In genomic region chr6:34709386-34709785, GRCh38 we compare ENCODE assay signal across 9 cellular contexts. TPM values are rescaled to one million over a fixed set of nuclear protein-coding genes. Genes with fewer than 3 reads are reported as not detected.
DNase-seq lines count a peak whose midpoint lies in the region; ATAC-seq, FAIRE-seq and TF ChIP-seq lines count a peak whose summit lies in the region.
"Had no signal": no experiment of that assay in that cellular context is flagged by ENCODE, and none has a peak within 500 bp of the region (broad histone marks: within the 10 kb centered on the region; RNA-seq: fewer than 3 reads in every experiment).

No MANE protein-coding gene starts in this region.

- peak overlapping the region in 7 of 8 donors; percentile 34 to 79 (median 50) for H3K27ac ChIP-seq in spleen

- H3K36me3 ChIP-seq in spleen: no peaks in the 10 kb centered on the region

- H3K27ac Mint-ChIP-seq in brain: peak overlapping the region in 3 of 5 experiments; percentile 72 to 84 (median 81)

- 54 to 69% (median 58%) methylated on average over 5 of the region's 5 CpGs for WGBS in spleen, 5 donors

- no peak for TF ChIP-seq POLR2A in spleen (IDR thresholded peaks at IDR 0.05)

- peaks cover 14% of the 10 kb centered on the region for H3K4me1 Mint-ChIP-seq in brain

- intact Hi-C loops in spleen (cut with DNase I; ENCODE audit: low total_unique reads): loop anchor here (10.0 kb wide), 1 partner anchor 45 kb away; the partner anchor contains the start of gene SNRPC

- H3K27me3 ChIP-seq in spleen (replicated peaks in 1 of 7): no peaks in the 10 kb centered on the region

- FAIRE-seq in urothelium cell line (lab: Jason Lieb, UNC): no peak

- H3K4me1 ChIP-seq in spleen: peaks cover 0 to 20% (median 10%) of the 10 kb centered on the region in 6 donors

- H3K9me3 ChIP-seq in spleen: no peaks in the 10 kb centered on the region

- H3K36me3 Mint-ChIP-seq in brain: no peaks in the 10 kb centered on the region

- no peak for ATAC-seq in GM19023 (IDR thresholded peaks at IDR 0.05; ENCODE audit: unreplicated experiment)

- H3K4me3 Mint-ChIP-seq in brain: no peak overlapping the region

- no peaks in the 10 kb centered on the region for H3K9me3 Mint-ChIP-seq in brain

- H3K27me3 Mint-ChIP-seq in brain: peaks cover 1% of the 10 kb centered on the region

- no peak for TF ChIP-seq CTCF in brain (conservative IDR thresholded peaks at IDR 0.05)
- no peak for TF ChIP-seq CTCF in spleen (IDR thresholded peaks at IDR 0.05 in 8 of 11, conservative IDR thresholded peaks at IDR 0.05 in 3 of 11)

- DNase-seq in LHCN-M2 (ENCODE audit: low read depth) (peak; percentile 25), hypothalamus (lab: John Stamatoyannopoulos, UW) (peak in 39 of 51 donors; percentile 3 to 68 (median 33)), spleen (peak; percentile 80), urothelium cell line (ENCODE audit: low spot score) (no peak), NCI-H345 treated with DMSO at 0.1 percent for 48 hours (lab: John Stamatoyannopoulos, UW; ENCODE audit: unreplicated experiment) (no peak)
- no peak for DNase-seq in activated CD4-positive, CD25-positive, alpha-beta regulatory T cell (lab: John Stamatoyannopoulos, UW)
- DNase-seq: activated naive CD4-positive, alpha-beta T cell treated with anti-CD3 and anti-CD28 coated beads, Interleukin-2, amount 50 U/mL, for 16 hours had no signal

- H3K4me3 ChIP-seq in spleen: no peak overlapping the region

RNA-seq across cellular contexts. Expression of gene ILRUN, which starts 12.8 kb away (rescaled TPM):
- total RNA-seq in LHCN-M2 (2014; rRNA removed) (24.4 and 24.5 TPM in 2 replicates), spleen (10 to 100 TPM; 49.4 to 75.5 (median 64.2) TPM)
- polyA plus RNA-seq in LHCN-M2 (2012): 28.8 TPM
- polyA plus RNA-seq in brain (ENCODE audit: insufficient read depth, low read depth, low replicate concordance) (98.7 TPM), spleen (10 to 100 TPM; 14.6 to 44.3 (median 19.2) TPM)

RNA-seq across cellular contexts. Expression of gene SNRPC, which starts 47.9 kb away (rescaled TPM):
- 93.3 and 105 TPM in 2 replicates for total RNA-seq in LHCN-M2 (2014; rRNA removed)
- 232 TPM for polyA plus RNA-seq in LHCN-M2 (2012)
- polyA plus RNA-seq in brain (ENCODE audit: insufficient read depth, low read depth, low replicate concordance): 260 TPM
- 10 to 100 TPM; 44.2 to 74.4 (median 50.5) TPM for total RNA-seq in spleen
- polyA plus RNA-seq in spleen: 100 to 1,000 TPM in 2 of 3 donors, 10 to 100 TPM in 1; 88.5 to 132 (median 127) TPM

Comparison
In these comparisons a context has a peak if more than half of its experiments do, and no peak if none do; other contexts are left out.
1. DNase-seq: peak in LHCN-M2 (single experiment), hypothalamus (39 of 51) and spleen (single experiment); none in urothelium cell line (single experiment), activated CD4-positive, CD25-positive, alpha-beta regulatory T cell (0 of 4) and NCI-H345 treated with DMSO at 0.1 percent for 48 hours (single experiment).